1 cellular context compared by ENCODE assay signal in the genomic region with DNA sequence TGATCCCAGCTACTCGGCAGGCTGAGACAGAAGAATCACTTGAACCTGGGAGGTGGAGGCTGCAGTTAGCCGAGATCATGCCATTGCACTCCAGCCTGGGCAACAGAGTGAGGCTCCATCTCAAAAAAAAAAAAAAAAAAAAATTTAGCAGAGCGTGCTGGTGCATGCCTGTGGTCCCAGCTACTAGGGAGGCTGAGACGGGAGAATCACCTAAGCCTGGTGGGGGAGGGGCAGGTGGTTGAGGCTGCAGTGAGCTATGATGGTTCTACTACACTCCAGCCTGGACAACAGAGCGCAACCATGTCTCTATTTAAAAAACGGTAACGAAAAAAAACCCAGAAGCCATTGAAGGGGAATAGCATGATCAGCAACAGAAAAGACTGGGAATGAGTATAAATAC.
TF ChIP-seq lines count a peak whose summit lies in the region.

No MANE protein-coding gene starts in this region.

TF ChIP-seq in GM23338, 12 proteins besides CTCF, POLR2A, EP300 and RAD21 (continued from another document):
- TF ChIP-seq, protein P1, sequence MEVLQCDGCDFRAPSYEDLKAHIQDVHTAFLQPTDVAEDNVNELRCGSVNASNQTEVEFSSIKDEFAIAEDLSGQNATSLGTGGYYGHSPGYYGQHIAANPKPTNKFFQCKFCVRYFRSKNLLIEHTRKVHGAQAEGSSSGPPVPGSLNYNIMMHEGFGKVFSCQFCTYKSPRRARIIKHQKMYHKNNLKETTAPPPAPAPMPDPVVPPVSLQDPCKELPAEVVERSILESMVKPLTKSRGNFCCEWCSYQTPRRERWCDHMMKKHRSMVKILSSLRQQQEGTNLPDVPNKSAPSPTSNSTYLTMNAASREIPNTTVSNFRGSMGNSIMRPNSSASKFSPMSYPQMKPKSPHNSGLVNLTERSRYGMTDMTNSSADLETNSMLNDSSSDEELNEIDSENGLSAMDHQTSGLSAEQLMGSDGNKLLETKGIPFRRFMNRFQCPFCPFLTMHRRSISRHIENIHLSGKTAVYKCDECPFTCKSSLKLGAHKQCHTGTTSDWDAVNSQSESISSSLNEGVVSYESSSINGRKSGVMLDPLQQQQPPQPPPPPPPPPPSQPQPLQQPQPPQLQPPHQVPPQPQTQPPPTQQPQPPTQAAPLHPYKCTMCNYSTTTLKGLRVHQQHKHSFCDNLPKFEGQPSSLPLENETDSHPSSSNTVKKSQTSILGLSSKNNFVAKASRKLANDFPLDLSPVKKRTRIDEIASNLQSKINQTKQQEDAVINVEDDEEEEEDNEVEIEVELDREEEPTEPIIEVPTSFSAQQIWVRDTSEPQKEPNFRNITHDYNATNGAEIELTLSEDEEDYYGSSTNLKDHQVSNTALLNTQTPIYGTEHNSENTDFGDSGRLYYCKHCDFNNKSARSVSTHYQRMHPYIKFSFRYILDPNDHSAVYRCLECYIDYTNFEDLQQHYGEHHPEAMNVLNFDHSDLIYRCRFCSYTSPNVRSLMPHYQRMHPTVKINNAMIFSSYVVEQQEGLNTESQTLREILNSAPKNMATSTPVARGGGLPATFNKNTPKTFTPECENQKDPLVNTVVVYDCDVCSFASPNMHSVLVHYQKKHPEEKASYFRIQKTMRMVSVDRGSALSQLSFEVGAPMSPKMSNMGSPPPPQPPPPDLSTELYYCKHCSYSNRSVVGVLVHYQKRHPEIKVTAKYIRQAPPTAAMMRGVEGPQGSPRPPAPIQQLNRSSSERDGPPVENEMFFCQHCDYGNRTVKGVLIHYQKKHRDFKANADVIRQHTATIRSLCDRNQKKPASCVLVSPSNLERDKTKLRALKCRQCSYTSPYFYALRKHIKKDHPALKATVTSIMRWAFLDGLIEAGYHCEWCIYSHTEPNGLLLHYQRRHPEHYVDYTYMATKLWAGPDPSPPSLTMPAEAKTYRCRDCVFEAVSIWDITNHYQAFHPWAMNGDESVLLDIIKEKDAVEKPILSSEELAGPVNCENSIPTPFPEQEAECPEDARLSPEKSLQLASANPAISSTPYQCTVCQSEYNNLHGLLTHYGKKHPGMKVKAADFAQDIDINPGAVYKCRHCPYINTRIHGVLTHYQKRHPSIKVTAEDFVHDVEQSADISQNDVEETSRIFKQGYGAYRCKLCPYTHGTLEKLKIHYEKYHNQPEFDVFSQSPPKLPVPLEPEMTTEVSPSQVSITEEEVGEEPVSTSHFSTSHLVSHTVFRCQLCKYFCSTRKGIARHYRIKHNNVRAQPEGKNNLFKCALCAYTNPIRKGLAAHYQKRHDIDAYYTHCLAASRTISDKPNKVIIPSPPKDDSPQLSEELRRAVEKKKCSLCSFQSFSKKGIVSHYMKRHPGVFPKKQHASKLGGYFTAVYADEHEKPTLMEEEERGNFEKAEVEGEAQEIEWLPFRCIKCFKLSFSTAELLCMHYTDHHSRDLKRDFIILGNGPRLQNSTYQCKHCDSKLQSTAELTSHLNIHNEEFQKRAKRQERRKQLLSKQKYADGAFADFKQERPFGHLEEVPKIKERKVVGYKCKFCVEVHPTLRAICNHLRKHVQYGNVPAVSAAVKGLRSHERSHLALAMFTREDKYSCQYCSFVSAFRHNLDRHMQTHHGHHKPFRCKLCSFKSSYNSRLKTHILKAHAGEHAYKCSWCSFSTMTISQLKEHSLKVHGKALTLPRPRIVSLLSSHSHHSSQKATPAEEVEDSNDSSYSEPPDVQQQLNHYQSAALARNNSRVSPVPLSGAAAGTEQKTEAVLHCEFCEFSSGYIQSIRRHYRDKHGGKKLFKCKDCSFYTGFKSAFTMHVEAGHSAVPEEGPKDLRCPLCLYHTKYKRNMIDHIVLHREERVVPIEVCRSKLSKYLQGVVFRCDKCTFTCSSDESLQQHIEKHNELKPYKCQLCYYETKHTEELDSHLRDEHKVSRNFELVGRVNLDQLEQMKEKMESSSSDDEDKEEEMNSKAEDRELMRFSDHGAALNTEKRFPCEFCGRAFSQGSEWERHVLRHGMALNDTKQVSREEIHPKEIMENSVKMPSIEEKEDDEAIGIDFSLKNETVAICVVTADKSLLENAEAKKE (CRISPR knock-in tag; IDR thresholded peaks at IDR 0.05): no peak
- TF ChIP-seq EZH2phosphoT487 (IDR thresholded peaks at IDR 0.05; ENCODE audit: unreplicated experiment) (no peak), POLR2AphosphoS5 (IDR thresholded peaks at IDR 0.05; ENCODE audit: low read depth) (no peak), ZNF114 (CRISPR knock-in tag; IDR thresholded peaks at IDR 0.05) (no peak), ZNF331 (CRISPR knock-in tag; IDR thresholded peaks at IDR 0.05; ENCODE audit: low read depth) (no peak), JUNB (IDR thresholded peaks at IDR 0.05; ENCODE audit: unreplicated experiment) (no peak)
- TF ChIP-seq, protein P2, sequence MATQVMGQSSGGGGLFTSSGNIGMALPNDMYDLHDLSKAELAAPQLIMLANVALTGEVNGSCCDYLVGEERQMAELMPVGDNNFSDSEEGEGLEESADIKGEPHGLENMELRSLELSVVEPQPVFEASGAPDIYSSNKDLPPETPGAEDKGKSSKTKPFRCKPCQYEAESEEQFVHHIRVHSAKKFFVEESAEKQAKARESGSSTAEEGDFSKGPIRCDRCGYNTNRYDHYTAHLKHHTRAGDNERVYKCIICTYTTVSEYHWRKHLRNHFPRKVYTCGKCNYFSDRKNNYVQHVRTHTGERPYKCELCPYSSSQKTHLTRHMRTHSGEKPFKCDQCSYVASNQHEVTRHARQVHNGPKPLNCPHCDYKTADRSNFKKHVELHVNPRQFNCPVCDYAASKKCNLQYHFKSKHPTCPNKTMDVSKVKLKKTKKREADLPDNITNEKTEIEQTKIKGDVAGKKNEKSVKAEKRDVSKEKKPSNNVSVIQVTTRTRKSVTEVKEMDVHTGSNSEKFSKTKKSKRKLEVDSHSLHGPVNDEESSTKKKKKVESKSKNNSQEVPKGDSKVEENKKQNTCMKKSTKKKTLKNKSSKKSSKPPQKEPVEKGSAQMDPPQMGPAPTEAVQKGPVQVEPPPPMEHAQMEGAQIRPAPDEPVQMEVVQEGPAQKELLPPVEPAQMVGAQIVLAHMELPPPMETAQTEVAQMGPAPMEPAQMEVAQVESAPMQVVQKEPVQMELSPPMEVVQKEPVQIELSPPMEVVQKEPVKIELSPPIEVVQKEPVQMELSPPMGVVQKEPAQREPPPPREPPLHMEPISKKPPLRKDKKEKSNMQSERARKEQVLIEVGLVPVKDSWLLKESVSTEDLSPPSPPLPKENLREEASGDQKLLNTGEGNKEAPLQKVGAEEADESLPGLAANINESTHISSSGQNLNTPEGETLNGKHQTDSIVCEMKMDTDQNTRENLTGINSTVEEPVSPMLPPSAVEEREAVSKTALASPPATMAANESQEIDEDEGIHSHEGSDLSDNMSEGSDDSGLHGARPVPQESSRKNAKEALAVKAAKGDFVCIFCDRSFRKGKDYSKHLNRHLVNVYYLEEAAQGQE (IDR thresholded peaks at IDR 0.05; ENCODE audit: unreplicated experiment): no peak
- TF ChIP-seq, protein P3, sequence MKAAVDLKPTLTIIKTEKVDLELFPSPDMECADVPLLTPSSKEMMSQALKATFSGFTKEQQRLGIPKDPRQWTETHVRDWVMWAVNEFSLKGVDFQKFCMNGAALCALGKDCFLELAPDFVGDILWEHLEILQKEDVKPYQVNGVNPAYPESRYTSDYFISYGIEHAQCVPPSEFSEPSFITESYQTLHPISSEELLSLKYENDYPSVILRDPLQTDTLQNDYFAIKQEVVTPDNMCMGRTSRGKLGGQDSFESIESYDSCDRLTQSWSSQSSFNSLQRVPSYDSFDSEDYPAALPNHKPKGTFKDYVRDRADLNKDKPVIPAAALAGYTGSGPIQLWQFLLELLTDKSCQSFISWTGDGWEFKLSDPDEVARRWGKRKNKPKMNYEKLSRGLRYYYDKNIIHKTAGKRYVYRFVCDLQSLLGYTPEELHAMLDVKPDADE (IDR thresholded peaks at IDR 0.05): no peak
